ENCODE assay signal across 8 cellular contexts in the genomic region with DNA sequence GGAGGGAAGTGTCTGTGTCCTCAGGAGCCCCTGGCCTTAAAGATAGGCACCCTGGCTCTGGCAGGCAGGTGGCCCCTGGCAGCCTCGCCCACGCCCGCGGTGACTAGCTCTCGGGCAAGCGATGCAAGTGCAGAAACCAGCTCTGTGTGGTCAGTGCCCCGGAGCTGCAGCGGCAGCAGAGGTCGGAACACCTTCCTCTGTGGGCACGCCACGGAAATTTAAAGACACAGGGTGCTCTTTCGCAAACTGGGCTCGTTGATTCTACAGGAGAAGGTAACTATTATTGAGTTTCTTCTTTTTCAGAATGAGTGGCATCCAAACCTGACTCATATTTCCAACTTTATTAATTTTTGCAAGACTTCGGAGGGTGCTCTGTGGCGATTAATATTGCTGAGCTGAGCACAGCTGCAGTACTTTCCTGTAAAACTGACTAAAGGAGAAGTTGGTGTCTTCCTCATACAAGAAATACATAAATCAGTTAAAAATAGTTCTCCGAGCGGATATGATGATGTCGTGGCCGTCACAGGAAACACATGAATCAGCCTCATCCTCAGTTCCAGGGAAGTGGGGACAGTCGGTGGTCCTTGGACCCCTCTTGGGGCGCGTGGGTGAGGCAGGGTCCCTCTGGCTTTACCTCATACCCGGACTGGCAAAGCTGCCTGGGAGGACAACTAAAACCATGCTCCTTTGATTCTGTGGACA.
A peak's percentile ranks its signal among the peaks of the same experiment; 100 is the strongest.
DNase-seq lines count a peak whose midpoint lies in the region; ATAC-seq, FAIRE-seq and TF ChIP-seq lines count a peak whose summit lies in the region.

No MANE protein-coding gene starts in this region.

- RAD21 ChIA-PET in GM12878 (lab: Charles Lee; ENCODE audit: unreplicated experiment) = interaction anchor here (1.2 kb wide), 1 partner anchor 336 kb away, joined by 3 read pairs; no protein-coding TSS in a partner anchor

- TF ChIP-seq EP300 in GM12878 (IDR thresholded peaks at IDR 0.05; ENCODE audit: borderline replicate concordance in 1 of 2, control insufficient read depth in 1 of 2, low read depth in 2 of 2, low read length in 2 of 2) (no peak), ovary (IDR thresholded peaks at IDR 0.05) (no peak)

- peaks cover 3% of the 10 kb centered on the region for H3K27me3 Mint-ChIP-seq in glutamatergic neuron (ENCODE audit: unreplicated experiment)

- H3K9me3 Mint-ChIP-seq in glutamatergic neuron (ENCODE audit: unreplicated experiment) = peaks cover 12% of the 10 kb centered on the region

- no peak overlapping the region for H3K27ac Mint-ChIP-seq in glutamatergic neuron (ENCODE audit: unreplicated experiment)

- intact Hi-C loops in GM12878 (cut with micrococcal nuclease; ENCODE audit: unreplicated experiment) = no loop called here
- intact Hi-C loops in ovary (cut with DNase I) = no loop called here
- intact Hi-C loops in vagina (cut with DNase I) = no loop called here

- H3K9me2 ChIP-seq in hepatocyte (replicated peaks; ENCODE audit: insufficient read depth) = no peaks in the 10 kb centered on the region

- H3K9ac ChIP-seq in GM12878 (ENCODE audit: control insufficient read depth, insufficient read depth, low read length) = no peak overlapping the region

- no peak for TF ChIP-seq RAD21 in GM12878 (IDR thresholded peaks at IDR 0.05; ENCODE audit: insufficient read depth, low read depth, low read length)

- H4K20me1 ChIP-seq in GM12878 (ENCODE audit: control insufficient read depth, insufficient read depth) = no peaks in the 10 kb centered on the region
- H4K20me1 ChIP-seq in hepatocyte (ENCODE audit: insufficient read depth, poor library complexity, severe bottlenecking) = no peaks in the 10 kb centered on the region

- H3K36me3 ChIP-seq in GM12878 (ENCODE audit: control insufficient read depth in 2 of 2, insufficient read depth in 2 of 2, low read length in 1 of 2) = no peaks in the 10 kb centered on the region
- H3K36me3 ChIP-seq in ovary = no peaks in the 10 kb centered on the region
- no peaks in the 10 kb centered on the region for H3K36me3 ChIP-seq in vagina
- no peaks in the 10 kb centered on the region for H3K36me3 ChIP-seq in hepatocyte (replicated peaks; ENCODE audit: insufficient read depth, low read depth)

- no peaks in the 10 kb centered on the region for H3K4me1 Mint-ChIP-seq in glutamatergic neuron (ENCODE audit: low read depth, unreplicated experiment)

- H3K4me3 ChIP-seq in GM12878 (peak overlapping the region; percentile 19; the same call in 1 of the 2 replicates), ovary (no peak overlapping the region), vagina (no peak overlapping the region), hepatocyte (no peak overlapping the region)

- CTCF ChIA-PET in GM12878 (lab: Yijun Ruan, JAX) = interaction anchor here (0.8 to 2.6 kb wide), 5 partner anchors 211 to 421 kb away, joined by 3 to 12 read pairs (median 4); no protein-coding TSS in a partner anchor

- H2AFZ ChIP-seq in GM12878 (ENCODE audit: control insufficient read depth, low read depth, low read length) (no peak overlapping the region; the same call in 1 of the 2 replicates), hepatocyte (no peak overlapping the region)

- POLR2A ChIA-PET in GM12878 (lab: Charles Lee) = interaction anchor here (0.7 kb wide), 1 partner anchor 221 kb away, joined by 4 read pairs; no protein-coding TSS in a partner anchor

- ATAC-seq in GM12878 = peak; percentile 68

- H3K4me1 ChIP-seq in GM12878 (ENCODE audit: control insufficient read depth, insufficient read depth, low read length) (peaks cover 22% of the 10 kb centered on the region), ovary (ENCODE audit: insufficient read depth) (peaks cover 14% of the 10 kb centered on the region), vagina (peaks cover 88% of the 10 kb centered on the region), hepatocyte (ENCODE audit: insufficient read depth) (peaks cover 8% of the 10 kb centered on the region)

- SMC1A ChIA-PET in GM12878 (lab: Charles Lee; ENCODE audit: uncharacterized antibody, unreplicated experiment) = interaction anchor here (0.9 kb wide), 1 partner anchor 336 kb away, joined by 3 read pairs; no protein-coding TSS in a partner anchor

- H3K27ac ChIP-seq in GM12878 (ENCODE audit: control insufficient read depth, insufficient read depth) = no peak overlapping the region
- no peak overlapping the region for H3K27ac ChIP-seq in ovary
- peak overlapping the region; percentile 95 for H3K27ac ChIP-seq in vagina
- no peak overlapping the region for H3K27ac ChIP-seq in hepatocyte

- no TSS peak for BruUV-seq in GM12878 (replicated peaks; lab: Mats Ljungman, UMichigan)

- in situ Hi-C loops in GM12878 (cut with MboI) = no loop called here

- peak; percentile 27 for DNase-seq in D341Med (ENCODE audit: low spot score)
- peak; percentile 93 for DNase-seq in SKM-1 treated with dmso at 0.1 percent for 144 hours (lab: John Stamatoyannopoulos, UW; ENCODE audit: unreplicated experiment)
- no peak for DNase-seq in GM12878 (ENCODE audit: low read depth, low spot score)
- DNase-seq in ovary = peak in 3 of 5 donors; percentile 12 to 36 (median 18)
- DNase-seq in vagina (ENCODE audit: extremely low spot score in 2 of 2) = no peak
- no peak for DNase-seq in hepatocyte (ENCODE audit: low spot score)
- no peak for DNase-seq in NCI-H345 treated with DMSO at 0.1 percent for 48 hours (lab: John Stamatoyannopoulos, UW; ENCODE audit: unreplicated experiment)
- no peak for DNase-seq in glutamatergic neuron

- H3K4me2 ChIP-seq in GM12878 (ENCODE audit: control insufficient read depth, insufficient read depth) = peak overlapping the region; percentile 45
- H3K4me2 ChIP-seq in hepatocyte = no peak overlapping the region

- FAIRE-seq in GM12878 (lab: Jason Lieb, UNC) = peak; percentile 77

- H3K27me3 ChIP-seq in GM12878 (replicated peaks in 1 of 2; ENCODE audit: control insufficient read depth in 2 of 2, insufficient read depth in 2 of 2, low read length in 1 of 2) (no peaks in the 10 kb centered on the region; a peak in 1 of 4 replicates), ovary (no peaks in the 10 kb centered on the region), vagina (no peaks in the 10 kb centered on the region), hepatocyte (no peaks in the 10 kb centered on the region)

- H3K9me3 ChIP-seq in GM12878 (replicated peaks; ENCODE audit: control insufficient read depth, insufficient read depth, low read length) = no peaks in the 10 kb centered on the region
- no peaks in the 10 kb centered on the region for H3K9me3 ChIP-seq in ovary
- no peaks in the 10 kb centered on the region for H3K9me3 ChIP-seq in vagina
- H3K9me3 ChIP-seq in hepatocyte (ENCODE audit: low read depth) = no peaks in the 10 kb centered on the region

- 5% methylated on average over 23 of the region's 23 CpGs for WGBS in GM12878 (ENCODE audit: insufficient coverage, insufficient replicate concordance, low lambda C conversion rate, missing lambda C conversion rate)
- 85 to 90% (median 87%) methylated on average over 19 to 23 of the region's 23 CpGs for WGBS in ovary, 3 donors
- 91% methylated on average over 23 of the region's 23 CpGs for WGBS in hepatocyte (ENCODE audit: low lambda C conversion rate, missing lambda C conversion rate)

- peaks cover 11% of the 10 kb centered on the region for H3K36me3 Mint-ChIP-seq in glutamatergic neuron (ENCODE audit: unreplicated experiment)

- H3K4me3 Mint-ChIP-seq in glutamatergic neuron (ENCODE audit: unreplicated experiment) = no peak overlapping the region

- TF ChIP-seq POLR2A in GM12878 (IDR thresholded peaks at IDR 0.05; ENCODE audit: low read depth, low read length) = no peak
- no peak for TF ChIP-seq POLR2A in ovary (IDR thresholded peaks at IDR 0.05)
- TF ChIP-seq POLR2A in vagina (IDR thresholded peaks at IDR 0.05) = no peak

- no peaks in the 10 kb centered on the region for H3K79me2 ChIP-seq in GM12878 (ENCODE audit: control insufficient read depth, insufficient read depth, low read length)
- no peaks in the 10 kb centered on the region for H3K79me2 ChIP-seq in hepatocyte

- TF ChIP-seq CTCF in GM12878 (IDR thresholded peaks at IDR 0.05 in 2 of 3, conservative IDR thresholded peaks at IDR 0.05 in 1 of 3; ENCODE audit: control insufficient read depth in 2 of 3, extremely low read depth in 1 of 3, insufficient read depth in 1 of 3, low read depth in 3 of 3, low read length in 3 of 3) (no peak), ovary (IDR thresholded peaks at IDR 0.05) (no peak), vagina (IDR thresholded peaks at IDR 0.05) (no peak), hepatocyte (IDR thresholded peaks at IDR 0.05; ENCODE audit: poor library complexity) (no peak), glutamatergic neuron (IDR thresholded peaks at IDR 0.05; ENCODE audit: partially characterized antibody, unreplicated experiment) (no peak)

TF ChIP-seq in GM12878, 131 proteins besides CTCF, POLR2A, EP300 and RAD21 (continues in another document):
- TF ChIP-seq, protein P1, sequence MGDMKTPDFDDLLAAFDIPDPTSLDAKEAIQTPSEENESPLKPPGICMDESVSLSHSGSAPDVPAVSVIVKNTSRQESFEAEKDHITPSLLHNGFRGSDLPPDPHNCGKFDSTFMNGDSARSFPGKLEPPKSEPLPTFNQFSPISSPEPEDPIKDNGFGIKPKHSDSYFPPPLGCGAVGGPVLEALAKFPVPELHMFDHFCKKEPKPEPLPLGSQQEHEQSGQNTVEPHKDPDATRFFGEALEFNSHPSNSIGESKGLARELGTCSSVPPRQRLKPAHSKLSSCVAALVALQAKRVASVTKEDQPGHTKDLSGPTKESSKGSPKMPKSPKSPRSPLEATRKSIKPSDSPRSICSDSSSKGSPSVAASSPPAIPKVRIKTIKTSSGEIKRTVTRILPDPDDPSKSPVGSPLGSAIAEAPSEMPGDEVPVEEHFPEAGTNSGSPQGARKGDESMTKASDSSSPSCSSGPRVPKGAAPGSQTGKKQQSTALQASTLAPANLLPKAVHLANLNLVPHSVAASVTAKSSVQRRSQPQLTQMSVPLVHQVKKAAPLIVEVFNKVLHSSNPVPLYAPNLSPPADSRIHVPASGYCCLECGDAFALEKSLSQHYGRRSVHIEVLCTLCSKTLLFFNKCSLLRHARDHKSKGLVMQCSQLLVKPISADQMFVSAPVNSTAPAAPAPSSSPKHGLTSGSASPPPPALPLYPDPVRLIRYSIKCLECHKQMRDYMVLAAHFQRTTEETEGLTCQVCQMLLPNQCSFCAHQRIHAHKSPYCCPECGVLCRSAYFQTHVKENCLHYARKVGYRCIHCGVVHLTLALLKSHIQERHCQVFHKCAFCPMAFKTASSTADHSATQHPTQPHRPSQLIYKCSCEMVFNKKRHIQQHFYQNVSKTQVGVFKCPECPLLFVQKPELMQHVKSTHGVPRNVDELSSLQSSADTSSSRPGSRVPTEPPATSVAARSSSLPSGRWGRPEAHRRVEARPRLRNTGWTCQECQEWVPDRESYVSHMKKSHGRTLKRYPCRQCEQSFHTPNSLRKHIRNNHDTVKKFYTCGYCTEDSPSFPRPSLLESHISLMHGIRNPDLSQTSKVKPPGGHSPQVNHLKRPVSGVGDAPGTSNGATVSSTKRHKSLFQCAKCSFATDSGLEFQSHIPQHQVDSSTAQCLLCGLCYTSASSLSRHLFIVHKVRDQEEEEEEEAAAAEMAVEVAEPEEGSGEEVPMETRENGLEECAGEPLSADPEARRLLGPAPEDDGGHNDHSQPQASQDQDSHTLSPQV (IDR thresholded peaks at IDR 0.05) = no peak
- TF ChIP-seq NR2F1 (conservative IDR thresholded peaks at IDR 0.05) = no peak
- no peak for TF ChIP-seq CHD1 (IDR thresholded peaks at IDR 0.05; ENCODE audit: low read depth, low read length)
- TF ChIP-seq TARDBP (IDR thresholded peaks at IDR 0.05; ENCODE audit: borderline replicate concordance) = no peak

Comparison
In these comparisons a context has a peak if more than half of its experiments do, and no peak if none do; other contexts are left out.
1. DNase-seq: peak in D341Med (single experiment), SKM-1 treated with dmso at 0.1 percent for 144 hours (single experiment) and ovary (3 of 5); none in GM12878 (single experiment), vagina (0 of 2), hepatocyte (single experiment), NCI-H345 treated with DMSO at 0.1 percent for 48 hours (single experiment) and glutamatergic neuron (single experiment).